In genomic region chr2:240560480-240561324, GRCh38 we compare ENCODE assay signal across 8 cellular contexts. TPM values are rescaled to one million over a fixed set of nuclear protein-coding genes. Genes with fewer than 3 reads are reported as not detected.
A peak's percentile ranks its signal among the peaks of the same experiment; 100 is the strongest.
DNase-seq lines count a peak whose midpoint lies in the region; ATAC-seq and TF ChIP-seq lines count a peak whose summit lies in the region.

No MANE protein-coding gene starts in this region.

- peak overlapping the region; percentile 93 to 100 (median 97) for H3K27ac Mint-ChIP-seq in CD14-positive monocyte
- H3K27ac Mint-ChIP-seq in dendritic cell treated with granulocyte-macrophage colony-stimulating factor and Interleukin-4, amounts not matched to agents 40 ng/mL and 50 ng/mL, for 4 days = peak overlapping the region; percentile 92

- peaks cover 32 to 37% of the 10 kb centered on the region in 2 donors for H3K36me3 Mint-ChIP-seq in CD14-positive monocyte
- H3K36me3 Mint-ChIP-seq in dendritic cell treated with granulocyte-macrophage colony-stimulating factor and Interleukin-4, amounts not matched to agents 40 ng/mL and 50 ng/mL, for 4 days (ENCODE audit: low read depth) = peaks cover 59% of the 10 kb centered on the region

- intact Hi-C loops in CD14-positive monocyte (cut with micrococcal nuclease) (loop anchor here (2.0 to 5.0 kb wide), 4 partner anchors 24 to 67 kb away; partner anchors contain the start of gene GPR35 (in 2 of the 2)), right lobe of liver (cut with DNase I) (no loop called here)
- intact Hi-C loops in dendritic cell treated with granulocyte-macrophage colony-stimulating factor and Interleukin-4, amounts not matched to agents 40 ng/mL and 50 ng/mL, for 4 days (cut with micrococcal nuclease) = loop anchor here (2.0 to 10.0 kb wide), 3 partner anchors 26 to 1054 kb away; partner anchors contain the start of gene CAPN10

- H3K4me1 Mint-ChIP-seq in CD14-positive monocyte = peaks cover 73% of the 10 kb centered on the region
- peaks cover 78% of the 10 kb centered on the region for H3K4me1 Mint-ChIP-seq in dendritic cell treated with granulocyte-macrophage colony-stimulating factor and Interleukin-4, amounts not matched to agents 40 ng/mL and 50 ng/mL, for 4 days (ENCODE audit: low read depth)

- TF ChIP-seq CTCF in CD14-positive monocyte (IDR thresholded peaks at IDR 0.05) (peak; percentile 30), right lobe of liver (IDR thresholded peaks at IDR 0.05) (peak; percentile 16 to 41 (median 36))

- TF ChIP-seq POLR2A in right lobe of liver (IDR thresholded peaks at IDR 0.05) = peak; percentile 89

- 0% methylated on average over 10 of the region's 101 CpGs for WGBS in right lobe of liver (ENCODE audit: insufficient coverage, low coverage, low lambda C conversion rate, missing lambda C conversion rate)

- no peaks in the 10 kb centered on the region for H3K36me3 ChIP-seq in right lobe of liver

- ATAC-seq in GM19372 (IDR thresholded peaks at IDR 0.05; ENCODE audit: low read depth, unreplicated experiment) = peak; percentile 57
- peak; percentile 56 for ATAC-seq in HG03521 (IDR thresholded peaks at IDR 0.05; ENCODE audit: unreplicated experiment)
- peak; percentile 84 to 88 (median 86) for ATAC-seq in right lobe of liver

- peak overlapping the region; percentile 73 to 94 (median 88) for H3K4me3 ChIP-seq in right lobe of liver

- H3K27me3 Mint-ChIP-seq in CD14-positive monocyte (ENCODE audit: low read depth in 3 of 3) = peaks cover 0 to 7% (median 6%) of the 10 kb centered on the region in 3 donors
- H3K27me3 Mint-ChIP-seq in dendritic cell treated with granulocyte-macrophage colony-stimulating factor and Interleukin-4, amounts not matched to agents 40 ng/mL and 50 ng/mL, for 4 days = no peaks in the 10 kb centered on the region

- H3K4me1 ChIP-seq in right lobe of liver = peaks cover 0 to 38% (median 17%) of the 10 kb centered on the region in 4 donors

- H3K4me3 Mint-ChIP-seq in CD14-positive monocyte = peak overlapping the region; percentile 84 to 92
- H3K4me3 Mint-ChIP-seq in dendritic cell treated with granulocyte-macrophage colony-stimulating factor and Interleukin-4, amounts not matched to agents 40 ng/mL and 50 ng/mL, for 4 days = peak overlapping the region; percentile 78

- H3K27ac ChIP-seq in right lobe of liver = peak overlapping the region; percentile 94 to 99 (median 98)

- DNase-seq in CD14-positive monocyte (ENCODE audit: low spot score) = peak; percentile 100
- DNase-seq in NCI-H748 (lab: John Stamatoyannopoulos, UW; ENCODE audit: unreplicated experiment) = peak; percentile 97
- peak; percentile 98 to 100 for DNase-seq in activated CD4-positive, alpha-beta T cell treated with anti-CD3 and anti-CD28 coated beads, Interleukin-2, amount 50 U/mL, for 24 hours (ENCODE audit: low read depth in 1 of 2, low spot score in 1 of 2)
- DNase-seq in right lobe of liver = peak; percentile 100
- DNase-seq in stimulated activated CD4-positive, alpha-beta T cell treated with anti-CD3 and anti-CD28 coated beads, Interleukin-4, amount 100 ng/mL, for 24 hours = peak; percentile 100

- H3K27me3 ChIP-seq in right lobe of liver = no peaks in the 10 kb centered on the region

- peaks cover 0 to 4% (median 0%) of the 10 kb centered on the region in 7 donors for H3K9me3 Mint-ChIP-seq in CD14-positive monocyte
- H3K9me3 Mint-ChIP-seq in dendritic cell treated with granulocyte-macrophage colony-stimulating factor and Interleukin-4, amounts not matched to agents 40 ng/mL and 50 ng/mL, for 4 days = no peaks in the 10 kb centered on the region

- no peaks in the 10 kb centered on the region for H3K9me3 ChIP-seq in right lobe of liver

RNA-seq across cellular contexts. Expression of gene DUSP28, which starts 0.5 kb away (rescaled TPM):
- polyA plus RNA-seq in CD14-positive monocyte = 10 to 100 TPM; 17.1 to 17.7 TPM
- total RNA-seq in right lobe of liver = 1 to 10 TPM; 1.3 to 3.5 (median 2.1) TPM

RNA-seq across cellular contexts. Expression of gene ANKMY1, which starts 2.9 kb away (rescaled TPM):
- polyA plus RNA-seq in CD14-positive monocyte = 1 to 10 TPM; 2.1 to 2.9 TPM
- 10 to 100 TPM in 1 of 6 experiments, 1 to 10 TPM in 5; 6.6 to 11.0 (median 9.0) TPM for total RNA-seq in right lobe of liver

RNA-seq across cellular contexts. Expression of gene RNPEPL1, which starts 7.6 kb away (rescaled TPM):
- 10 to 100 TPM; 15.4 to 36.4 TPM for polyA plus RNA-seq in CD14-positive monocyte
- 100 to 1,000 TPM in 1 of 6 experiments, 10 to 100 TPM in 5; 24.7 to 105 (median 31.0) TPM for total RNA-seq in right lobe of liver

RNA-seq across cellular contexts. Expression of gene CAPN10, which starts 25.8 kb away (rescaled TPM):
- 1 to 10 TPM; 7.3 to 7.4 TPM for polyA plus RNA-seq in CD14-positive monocyte
- total RNA-seq in right lobe of liver = 10 to 100 TPM in 2 of 6 experiments, 1 to 10 TPM in 4; 7.2 to 13.8 (median 9.1) TPM

Comparison
In these comparisons a context has a peak if more than half of its experiments do, and no peak if none do; other contexts are left out.
1. Peak in every context shown above with its lines: DNase-seq, ATAC-seq, H3K4me3 ChIP-seq and H3K27ac ChIP-seq.
2. intact Hi-C loops: an anchor here in CD14-positive monocyte (2.0 to 5.0 kb wide) and dendritic cell treated with granulocyte-macrophage colony-stimulating factor and Interleukin-4, amounts not matched to agents 40 ng/mL and 50 ng/mL, for 4 days (2.0 to 10.0 kb wide); none called in right lobe of liver.